ENCODE assay signal across 23 cellular contexts in the genomic region with DNA sequence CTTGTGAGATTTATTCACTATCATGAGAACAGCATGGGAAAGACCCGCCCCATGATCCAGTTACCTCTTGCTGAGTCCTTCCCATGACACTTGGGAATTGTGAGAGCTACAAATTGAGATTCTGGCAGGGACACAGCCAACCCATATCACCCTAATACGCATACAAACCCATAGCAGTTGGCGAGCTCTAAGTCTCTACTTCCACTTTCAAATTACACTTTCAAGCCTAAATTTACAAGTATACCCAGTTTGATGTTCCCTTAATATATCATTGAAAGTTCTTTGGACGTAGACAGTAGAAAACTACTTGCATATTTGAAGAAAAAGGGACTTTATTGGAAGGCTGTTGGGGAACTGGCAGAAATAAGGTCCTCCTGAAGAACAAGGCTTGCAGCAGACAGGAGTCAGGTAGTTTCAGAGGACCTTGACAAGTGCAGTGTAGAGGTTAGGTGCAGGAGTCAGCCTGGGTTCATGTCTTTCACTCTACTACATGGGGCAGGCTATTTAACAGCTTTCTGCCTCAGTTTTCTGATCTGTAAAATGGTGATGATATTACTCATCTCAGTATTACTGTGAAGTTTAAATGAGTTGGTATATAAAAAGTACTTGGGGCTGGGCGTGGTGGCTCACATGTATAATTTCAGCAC.
"Had no signal": no experiment of that assay in that cellular context is flagged by ENCODE, and none has a peak within 500 bp of the region (broad histone marks: within the 10 kb centered on the region; RNA-seq: fewer than 3 reads in every experiment).

No MANE protein-coding gene starts in this region.

- DNase-seq: activated CD4-positive, alpha-beta T cell treated with anti-CD3 and anti-CD28 coated beads, Interleukin-2, amount 10 ng/mL, durations not matched to agents 7 days and 5 days; activated CD8-positive, alpha-beta memory T cell treated with anti-CD3 and anti-CD28 coated beads, Interleukin-2, amount 10 ng/mL, durations not matched to agents 7 days and 5 days; activated CD8-positive, alpha-beta T cell treated with anti-CD3 and anti-CD28 coated beads for 36 hours; activated gamma-delta T cell; activated naive CD4-positive, alpha-beta T cell treated with anti-CD3 and anti-CD28 coated beads, Interleukin-2, amount 50 U/mL, for 16 hours; activated naive CD8-positive, alpha-beta T cell treated with anti-CD3 and anti-CD28 coated beads, Interleukin-2, amount 50 U/mL, for 24 hours; anterior cingulate cortex; body of pancreas; cortex of kidney; endodermal cell; esophagus squamous epithelium; gastrocnemius medialis; hippocampal formation; left ventricle myocardium inferior; mammary epithelial cell; retina; stimulated activated CD4-positive, alpha-beta T cell treated with anti-CD3 and anti-CD28 coated beads, Interleukin-4, amount 100 ng/mL, for 24 hours; stimulated activated naive CD4-positive, alpha-beta T cell treated with Interleukin-2 at 50 U/mL for 16 hours; thyroid gland had no signal

- H3K27ac ChIP-seq: body of pancreas, cardiac muscle cell, esophagus squamous epithelium, gastrocnemius medialis, left ventricle myocardium inferior, thyroid gland, VCaP had no signal

- H3K27me3 ChIP-seq: body of pancreas, cardiac muscle cell, esophagus squamous epithelium, gastrocnemius medialis, thyroid gland had no signal

- H3K9me3 ChIP-seq: body of pancreas, esophagus squamous epithelium, gastrocnemius medialis, left ventricle myocardium inferior, thyroid gland had no signal

- H3K36me3 ChIP-seq: cardiac muscle cell, esophagus squamous epithelium, gastrocnemius medialis, left ventricle myocardium inferior, thyroid gland had no signal

- ATAC-seq: activated CD4-positive, CD25-positive, alpha-beta regulatory T cell treated with anti-CD3 and anti-CD28 coated beads, Interleukin-2, amount 50 U/mL, for 24 hours; activated CD8-positive, alpha-beta memory T cell treated with anti-CD3 and anti-CD28 coated beads, Interleukin-2, amount 10 ng/mL, durations not matched to agents 7 days and 5 days; activated CD8-positive, alpha-beta T cell treated with anti-CD3 and anti-CD28 coated beads for 36 hours; activated naive CD8-positive, alpha-beta T cell treated with anti-CD3 and anti-CD28 coated beads, Interleukin-2, amount 50 U/mL, for 24 hours; body of pancreas; gastrocnemius medialis; natural killer cell treated with Interleukin-12 subunit alpha and Interleukin-12 subunit beta and Interleukin-15 and Interleukin-18, amount 100 ng/mL, for 72 hours had no signal

- H3K4me3 ChIP-seq: body of pancreas, cardiac muscle cell, esophagus squamous epithelium, gastrocnemius medialis, left ventricle myocardium inferior, thyroid gland had no signal

- H3K4me1 ChIP-seq: body of pancreas, esophagus squamous epithelium, gastrocnemius medialis, left ventricle myocardium inferior, thyroid gland had no signal
